Comparison of ENCODE assay signal across 8 cellular contexts in genomic region chr7:100612730-100613446, GRCh38. TPM values are rescaled to one million over a fixed set of nuclear protein-coding genes. Genes with fewer than 3 reads are reported as not detected.
A peak's percentile ranks its signal among the peaks of the same experiment; 100 is the strongest.
DNase-seq lines count a peak whose midpoint lies in the region; ATAC-seq and TF ChIP-seq lines count a peak whose summit lies in the region.

No MANE protein-coding gene starts in this region.

- peak overlapping the region; percentile 57 to 79 (median 66) for H3K4me3 ChIP-seq in Peyer's patch
- H3K4me3 ChIP-seq in naive thymus-derived CD4-positive, alpha-beta T cell (ENCODE audit: low read length): peak overlapping the region; percentile 99

- CTCF ChIA-PET in naive thymus-derived CD4-positive, alpha-beta T cell (lab: Charles Lee): interaction anchor here (0.5 to 2.8 kb wide), 9 partner anchors 13 to 341 kb away, joined by 3 to 17 read pairs (median 3); partner anchors contain the start of genes FBXO24, LRCH4 and POP7

- DNase-seq in activated T-cell treated with anti-CD3 and anti-CD28 coated beads for 48 hours (ENCODE audit: low read depth) (peak; percentile 15), activated T-cell treated with anti-CD3 and anti-CD28 coated beads for 4 hours (no peak), Peyer's patch (peak in 2 of 3 donors; percentile 53 to 56), NCI-H187 (lab: John Stamatoyannopoulos, UW) (no peak)
- DNase-seq in effector memory CD8-positive, alpha-beta T cell: peak in 1 of 3 experiments; percentile 12
- DNase-seq in naive thymus-derived CD4-positive, alpha-beta T cell: peak in 5 of 9 donors; percentile 35 to 42 (median 38)

- peaks cover 18% of the 10 kb centered on the region for H3K36me3 Mint-ChIP-seq in effector memory CD8-positive, alpha-beta T cell (ENCODE audit: insufficient read depth)
- peaks cover 0 to 13% (median 3%) of the 10 kb centered on the region in 5 donors for H3K36me3 Mint-ChIP-seq in naive thymus-derived CD4-positive, alpha-beta T cell

- no peaks in the 10 kb centered on the region for H3K27me3 ChIP-seq in Peyer's patch
- H3K27me3 ChIP-seq in naive thymus-derived CD4-positive, alpha-beta T cell (ENCODE audit: control insufficient read depth in 2 of 2, insufficient read depth in 2 of 2, low read length in 2 of 2): no peaks in the 10 kb centered on the region

- H3K36me3 ChIP-seq in Peyer's patch: peaks cover 0 to 3% (median 0%) of the 10 kb centered on the region in 3 donors
- H3K36me3 ChIP-seq in naive thymus-derived CD4-positive, alpha-beta T cell (ENCODE audit: control insufficient read depth in 2 of 3, insufficient read depth in 3 of 3, low read length in 3 of 3): peaks cover 0 to 4% (median 0%) of the 10 kb centered on the region in 3 experiments

- no peak for TF ChIP-seq POLR2A in Peyer's patch (IDR thresholded peaks at IDR 0.05)

- no peaks in the 10 kb centered on the region for H3K9me3 ChIP-seq in Peyer's patch
- H3K9me3 ChIP-seq in naive thymus-derived CD4-positive, alpha-beta T cell (ENCODE audit: control insufficient read depth in 2 of 3, low read length in 3 of 3): no peaks in the 10 kb centered on the region

- no peak for ATAC-seq in effector memory CD8-positive, alpha-beta T cell (replicated peaks)
- ATAC-seq in naive thymus-derived CD4-positive, alpha-beta T cell: no peak
- ATAC-seq in HG03025 (IDR thresholded peaks at IDR 0.05; ENCODE audit: low FRiP score, unreplicated experiment) (no peak), HG03159 (IDR thresholded peaks at IDR 0.05; ENCODE audit: unreplicated experiment) (no peak)

- intact Hi-C loops in naive thymus-derived CD4-positive, alpha-beta T cell (cut with micrococcal nuclease): loop anchor here (1.0 to 5.0 kb wide), 17 partner anchors 9 to 1232 kb away; partner anchors contain the start of genes AGFG2 (in 2 of the 2), FBXO24 (in 2 of the 2), GNB2 (in 2 of the 2) and LRCH4 (in 2 of the 2)

- peaks cover 17 to 22% of the 10 kb centered on the region in 2 donors for H3K4me1 Mint-ChIP-seq in effector memory CD8-positive, alpha-beta T cell (ENCODE audit: low read depth in 2 of 2)
- peaks cover 16 to 29% (median 24%) of the 10 kb centered on the region in 7 donors for H3K4me1 Mint-ChIP-seq in naive thymus-derived CD4-positive, alpha-beta T cell

- POLR2A ChIA-PET in naive thymus-derived CD4-positive, alpha-beta T cell (lab: Charles Lee): interaction anchor here (0.6 to 7.0 kb wide), 26 partner anchors 9 to 1234 kb away, joined by 3 to 111 read pairs (median 6); partner anchors contain the start of genes FBXO24, GIGYF1, LRCH4 and MEPCE

- H3K27ac ChIP-seq in Peyer's patch: peak overlapping the region; percentile 82 to 97 (median 91)
- peak overlapping the region; percentile 92 for H3K27ac ChIP-seq in naive thymus-derived CD4-positive, alpha-beta T cell (ENCODE audit: low read depth, low read length)

- no peaks in the 10 kb centered on the region for H3K9me3 Mint-ChIP-seq in effector memory CD8-positive, alpha-beta T cell
- peaks cover 0 to 3% (median 0%) of the 10 kb centered on the region in 11 donors for H3K9me3 Mint-ChIP-seq in naive thymus-derived CD4-positive, alpha-beta T cell

- H3K27ac Mint-ChIP-seq in effector memory CD8-positive, alpha-beta T cell: peak overlapping the region; percentile 99
- H3K27ac Mint-ChIP-seq in naive thymus-derived CD4-positive, alpha-beta T cell: peak overlapping the region; percentile 66 to 100 (median 93)

- no peak for TF ChIP-seq CTCF in Peyer's patch (IDR thresholded peaks at IDR 0.05)

- no peaks in the 10 kb centered on the region for H3K27me3 Mint-ChIP-seq in effector memory CD8-positive, alpha-beta T cell
- H3K27me3 Mint-ChIP-seq in naive thymus-derived CD4-positive, alpha-beta T cell: peaks cover 0 to 3% (median 0%) of the 10 kb centered on the region in 5 donors

- peak overlapping the region; percentile 98 for H3K4me3 Mint-ChIP-seq in effector memory CD8-positive, alpha-beta T cell
- peak overlapping the region; percentile 82 to 99 (median 96) for H3K4me3 Mint-ChIP-seq in naive thymus-derived CD4-positive, alpha-beta T cell

- peaks cover 0 to 10% (median 4%) of the 10 kb centered on the region in 4 donors for H3K4me1 ChIP-seq in Peyer's patch
- peaks cover 10 to 16% of the 10 kb centered on the region in 2 donors for H3K4me1 ChIP-seq in naive thymus-derived CD4-positive, alpha-beta T cell (ENCODE audit: control insufficient read depth in 2 of 2, insufficient read depth in 2 of 2, low read length in 2 of 2)

RNA-seq across cellular contexts. Expression of gene MOSPD3, which starts 0.5 kb away (rescaled TPM):
- 10 to 100 TPM in 1 of 4 donors, 1 to 10 TPM in 3; 5.0 to 14.2 (median 7.3) TPM for total RNA-seq in Peyer's patch
- total RNA-seq in naive thymus-derived CD4-positive, alpha-beta T cell: 10 to 100 TPM in 4 of 5 experiments, 1 to 10 TPM in 1; 8.8 to 54.9 (median 13.1) TPM
- polyA plus RNA-seq in naive thymus-derived CD4-positive, alpha-beta T cell: 10 to 100 TPM; 20.4 to 20.6 TPM

RNA-seq across cellular contexts. Expression of gene PCOLCE, which starts 10.7 kb away (rescaled TPM):
- total RNA-seq in Peyer's patch: 10 to 100 TPM in 2 of 4 donors, 1 to 10 TPM in 2; 1.8 to 53.6 (median 9.8) TPM
- total RNA-seq in naive thymus-derived CD4-positive, alpha-beta T cell: 10 to 100 TPM in 1 of 5 experiments, 1 to 10 TPM in 4; 9.1 to 11.7 (median 9.5) TPM
- polyA plus RNA-seq in naive thymus-derived CD4-positive, alpha-beta T cell: under 1 TPM in 1 of 2 donors, not detected in 1; 0.64 TPM

RNA-seq across cellular contexts. Expression of gene FBXO24, which starts 26.8 kb away (rescaled TPM):
- 1 to 10 TPM in 2 of 4 donors, not detected in 2; 1.1 to 2.8 TPM for total RNA-seq in Peyer's patch
- total RNA-seq in naive thymus-derived CD4-positive, alpha-beta T cell: 1 to 10 TPM in 4 of 5 experiments, under 1 TPM in 1; 0.75 to 3.1 (median 1.7) TPM
- polyA plus RNA-seq in naive thymus-derived CD4-positive, alpha-beta T cell: 1 to 10 TPM; 2.0 TPM

RNA-seq across cellular contexts. Expression of gene LRCH4, which starts 27.0 kb away (rescaled TPM):
- 100 to 1,000 TPM in 3 of 4 donors, 10 to 100 TPM in 1; 76.7 to 232 (median 156) TPM for total RNA-seq in Peyer's patch
- 100 to 1,000 TPM; 199 to 504 (median 407) TPM for total RNA-seq in naive thymus-derived CD4-positive, alpha-beta T cell
- 100 to 1,000 TPM; 143 to 199 TPM for polyA plus RNA-seq in naive thymus-derived CD4-positive, alpha-beta T cell

RNA-seq across cellular contexts. Expression of gene TFR2, which starts 28.5 kb away (rescaled TPM):
- 1 to 10 TPM in 2 of 4 donors, not detected in 2; 1.6 to 2.5 TPM for total RNA-seq in Peyer's patch
- 10 to 100 TPM in 1 of 5 experiments, 1 to 10 TPM in 4; 1.8 to 14.4 (median 4.0) TPM for total RNA-seq in naive thymus-derived CD4-positive, alpha-beta T cell
- 1 to 10 TPM in 1 of 2 donors, under 1 TPM in 1; 0.55 to 1.3 TPM for polyA plus RNA-seq in naive thymus-derived CD4-positive, alpha-beta T cell

Comparison
In these comparisons a context has a peak if more than half of its experiments do, and no peak if none do; other contexts are left out.
1. DNase-seq: peak in activated T-cell treated with anti-CD3 and anti-CD28 coated beads for 48 hours (single experiment), Peyer's patch (2 of 3) and naive thymus-derived CD4-positive, alpha-beta T cell (5 of 9); none in activated T-cell treated with anti-CD3 and anti-CD28 coated beads for 4 hours (single experiment) and NCI-H187 (0 of 2).